ENCODE assay signal across 1 cellular context in the genomic region with DNA sequence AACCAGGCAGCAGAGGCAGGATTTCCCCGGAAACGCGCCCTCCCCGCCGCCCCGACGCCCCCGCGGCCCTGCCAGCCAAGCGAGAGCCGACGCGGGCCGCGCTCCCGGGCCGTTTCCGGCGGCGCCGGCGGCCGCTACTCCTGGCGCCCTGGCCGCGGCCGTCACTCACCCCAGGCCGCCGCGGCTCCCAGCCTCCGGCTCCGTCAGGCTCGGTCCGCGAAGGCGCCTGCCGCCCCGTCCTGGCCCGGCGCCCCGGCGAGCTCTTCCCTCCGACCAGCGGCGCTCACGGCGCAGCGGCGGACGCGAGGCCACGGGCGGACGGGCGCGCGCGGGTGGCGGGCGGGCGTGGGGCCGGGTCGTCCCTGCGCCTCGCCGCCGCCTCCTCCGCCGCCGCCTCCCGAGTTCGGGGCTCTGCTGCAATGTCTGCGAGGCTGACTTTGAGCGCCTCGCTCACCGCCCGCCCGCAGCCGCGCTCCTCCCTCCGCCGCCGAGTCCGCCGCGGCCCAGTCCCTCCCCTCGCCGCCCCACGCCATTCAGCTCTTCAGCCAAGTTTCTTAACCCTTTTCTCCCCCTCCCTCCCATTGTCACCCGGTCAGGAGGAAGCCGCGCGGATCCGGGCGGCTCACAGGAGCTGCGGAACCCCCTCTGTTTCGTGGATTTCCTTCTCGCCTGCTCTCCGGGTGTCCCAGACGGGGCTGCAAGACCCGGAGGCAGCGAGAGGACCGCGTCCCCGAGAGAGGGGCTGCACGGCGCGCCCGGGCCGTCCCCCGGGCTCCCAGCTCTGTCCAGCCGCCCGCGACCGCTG.
TF ChIP-seq lines count a peak whose summit lies in the region.

A gene with protein sequence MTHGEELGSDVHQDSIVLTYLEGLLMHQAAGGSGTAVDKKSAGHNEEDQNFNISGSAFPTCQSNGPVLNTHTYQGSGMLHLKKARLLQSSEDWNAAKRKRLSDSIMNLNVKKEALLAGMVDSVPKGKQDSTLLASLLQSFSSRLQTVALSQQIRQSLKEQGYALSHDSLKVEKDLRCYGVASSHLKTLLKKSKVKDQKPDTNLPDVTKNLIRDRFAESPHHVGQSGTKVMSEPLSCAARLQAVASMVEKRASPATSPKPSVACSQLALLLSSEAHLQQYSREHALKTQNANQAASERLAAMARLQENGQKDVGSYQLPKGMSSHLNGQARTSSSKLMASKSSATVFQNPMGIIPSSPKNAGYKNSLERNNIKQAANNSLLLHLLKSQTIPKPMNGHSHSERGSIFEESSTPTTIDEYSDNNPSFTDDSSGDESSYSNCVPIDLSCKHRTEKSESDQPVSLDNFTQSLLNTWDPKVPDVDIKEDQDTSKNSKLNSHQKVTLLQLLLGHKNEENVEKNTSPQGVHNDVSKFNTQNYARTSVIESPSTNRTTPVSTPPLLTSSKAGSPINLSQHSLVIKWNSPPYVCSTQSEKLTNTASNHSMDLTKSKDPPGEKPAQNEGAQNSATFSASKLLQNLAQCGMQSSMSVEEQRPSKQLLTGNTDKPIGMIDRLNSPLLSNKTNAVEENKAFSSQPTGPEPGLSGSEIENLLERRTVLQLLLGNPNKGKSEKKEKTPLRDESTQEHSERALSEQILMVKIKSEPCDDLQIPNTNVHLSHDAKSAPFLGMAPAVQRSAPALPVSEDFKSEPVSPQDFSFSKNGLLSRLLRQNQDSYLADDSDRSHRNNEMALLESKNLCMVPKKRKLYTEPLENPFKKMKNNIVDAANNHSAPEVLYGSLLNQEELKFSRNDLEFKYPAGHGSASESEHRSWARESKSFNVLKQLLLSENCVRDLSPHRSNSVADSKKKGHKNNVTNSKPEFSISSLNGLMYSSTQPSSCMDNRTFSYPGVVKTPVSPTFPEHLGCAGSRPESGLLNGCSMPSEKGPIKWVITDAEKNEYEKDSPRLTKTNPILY (N-terminal part only) (minus strand): TSS at position 425 of the 805 bp plus-strand sequence. CDS start 96,808 bp downstream, outside the sequence.

TF ChIP-seq in HepG2, 621 proteins besides CTCF, POLR2A, EP300 and RAD21 (continued from another document and continues in another):
- TF ChIP-seq ZNF142 (CRISPR knock-in tag; IDR thresholded peaks at IDR 0.05), result 0 out of 2 replicates have a peak, but pooled peaks have one; percentile 26
- no peak for TF ChIP-seq ZNF772 (CRISPR knock-in tag; IDR thresholded peaks at IDR 0.05)
- no peak for TF ChIP-seq ZNF775 (CRISPR knock-in tag; IDR thresholded peaks at IDR 0.05; ENCODE audit: borderline replicate concordance)
- no peak for TF ChIP-seq ZFP62 (CRISPR knock-in tag; IDR thresholded peaks at IDR 0.05)
- TF ChIP-seq, protein P1, sequence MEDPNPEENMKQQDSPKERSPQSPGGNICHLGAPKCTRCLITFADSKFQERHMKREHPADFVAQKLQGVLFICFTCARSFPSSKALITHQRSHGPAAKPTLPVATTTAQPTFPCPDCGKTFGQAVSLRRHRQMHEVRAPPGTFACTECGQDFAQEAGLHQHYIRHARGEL (CRISPR knock-in tag; IDR thresholded peaks at IDR 0.05), result no peak
- no peak for TF ChIP-seq ZNF816 (CRISPR knock-in tag; IDR thresholded peaks at IDR 0.05; ENCODE audit: borderline replicate concordance)
- TF ChIP-seq, protein P2, sequence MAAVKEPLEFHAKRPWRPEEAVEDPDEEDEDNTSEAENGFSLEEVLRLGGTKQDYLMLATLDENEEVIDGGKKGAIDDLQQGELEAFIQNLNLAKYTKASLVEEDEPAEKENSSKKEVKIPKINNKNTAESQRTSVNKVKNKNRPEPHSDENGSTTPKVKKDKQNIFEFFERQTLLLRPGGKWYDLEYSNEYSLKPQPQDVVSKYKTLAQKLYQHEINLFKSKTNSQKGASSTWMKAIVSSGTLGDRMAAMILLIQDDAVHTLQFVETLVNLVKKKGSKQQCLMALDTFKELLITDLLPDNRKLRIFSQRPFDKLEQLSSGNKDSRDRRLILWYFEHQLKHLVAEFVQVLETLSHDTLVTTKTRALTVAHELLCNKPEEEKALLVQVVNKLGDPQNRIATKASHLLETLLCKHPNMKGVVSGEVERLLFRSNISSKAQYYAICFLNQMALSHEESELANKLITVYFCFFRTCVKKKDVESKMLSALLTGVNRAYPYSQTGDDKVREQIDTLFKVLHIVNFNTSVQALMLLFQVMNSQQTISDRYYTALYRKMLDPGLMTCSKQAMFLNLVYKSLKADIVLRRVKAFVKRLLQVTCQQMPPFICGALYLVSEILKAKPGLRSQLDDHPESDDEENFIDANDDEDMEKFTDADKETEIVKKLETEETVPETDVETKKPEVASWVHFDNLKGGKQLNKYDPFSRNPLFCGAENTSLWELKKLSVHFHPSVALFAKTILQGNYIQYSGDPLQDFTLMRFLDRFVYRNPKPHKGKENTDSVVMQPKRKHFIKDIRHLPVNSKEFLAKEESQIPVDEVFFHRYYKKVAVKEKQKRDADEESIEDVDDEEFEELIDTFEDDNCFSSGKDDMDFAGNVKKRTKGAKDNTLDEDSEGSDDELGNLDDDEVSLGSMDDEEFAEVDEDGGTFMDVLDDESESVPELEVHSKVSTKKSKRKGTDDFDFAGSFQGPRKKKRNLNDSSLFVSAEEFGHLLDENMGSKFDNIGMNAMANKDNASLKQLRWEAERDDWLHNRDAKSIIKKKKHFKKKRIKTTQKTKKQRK (IDR thresholded peaks at IDR 0.05; ENCODE audit: low read length), result no peak
- no peak for TF ChIP-seq STAT5B (CRISPR knock-in tag; IDR thresholded peaks at IDR 0.05)
- TF ChIP-seq NFE2 (CRISPR knock-in tag; IDR thresholded peaks at IDR 0.05), result no peak
- no peak for TF ChIP-seq TMF1 (CRISPR knock-in tag; IDR thresholded peaks at IDR 0.05; ENCODE audit: low read depth)
- TF ChIP-seq PLSCR1 (CRISPR knock-in tag; IDR thresholded peaks at IDR 0.05; ENCODE audit: borderline replicate concordance), result no peak
- no peak for TF ChIP-seq NR1H2 (CRISPR knock-in tag; IDR thresholded peaks at IDR 0.05; ENCODE audit: borderline replicate concordance, low read depth)
- no peak; the same call in 1 of the 2 replicates for TF ChIP-seq ZNF235 (CRISPR knock-in tag; IDR thresholded peaks at IDR 0.05; ENCODE audit: borderline replicate concordance)
- no peak for TF ChIP-seq SNRNP70 (IDR thresholded peaks at IDR 0.05; ENCODE audit: low read depth, low read length)
- 0 out of 2 replicates have a peak, but pooled peaks have one; percentile 27 for TF ChIP-seq MIXL1 (CRISPR knock-in tag; IDR thresholded peaks at IDR 0.05)
- TF ChIP-seq THYN1 (CRISPR knock-in tag; IDR thresholded peaks at IDR 0.05; ENCODE audit: borderline replicate concordance, low read depth), result no peak
- TF ChIP-seq PAXIP1 (CRISPR knock-in tag; conservative IDR thresholded peaks at IDR 0.05), result no peak
- TF ChIP-seq, protein P3, sequence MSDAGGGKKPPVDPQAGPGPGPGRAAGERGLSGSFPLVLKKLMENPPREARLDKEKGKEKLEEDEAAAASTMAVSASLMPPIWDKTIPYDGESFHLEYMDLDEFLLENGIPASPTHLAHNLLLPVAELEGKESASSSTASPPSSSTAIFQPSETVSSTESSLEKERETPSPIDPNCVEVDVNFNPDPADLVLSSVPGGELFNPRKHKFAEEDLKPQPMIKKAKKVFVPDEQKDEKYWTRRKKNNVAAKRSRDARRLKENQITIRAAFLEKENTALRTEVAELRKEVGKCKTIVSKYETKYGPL (CRISPR knock-in tag; IDR thresholded peaks at IDR 0.05), result no peak
- TF ChIP-seq RCOR2 (CRISPR knock-in tag; IDR thresholded peaks at IDR 0.05), result no peak
- no peak for TF ChIP-seq SNAI1 (CRISPR knock-in tag; IDR thresholded peaks at IDR 0.05; ENCODE audit: borderline replicate concordance)
- TF ChIP-seq ZNF674 (CRISPR knock-in tag; IDR thresholded peaks at IDR 0.05; ENCODE audit: low read depth), result no peak
- TF ChIP-seq EZH2 (conservative IDR thresholded peaks at IDR 0.05; ENCODE audit: low read depth, low read length), result no peak
- no peak; the same call in 1 of the 2 replicates for TF ChIP-seq RARG (CRISPR knock-in tag; IDR thresholded peaks at IDR 0.05; ENCODE audit: low read depth)
- TF ChIP-seq KLF13 (CRISPR knock-in tag; IDR thresholded peaks at IDR 0.05), result no peak
- TF ChIP-seq ZNF329 (CRISPR knock-in tag; IDR thresholded peaks at IDR 0.05; ENCODE audit: low read depth), result no peak
- TF ChIP-seq GTF3A (CRISPR knock-in tag; conservative IDR thresholded peaks at IDR 0.05), result no peak
- TF ChIP-seq HNRNPUL1 (IDR thresholded peaks at IDR 0.05; ENCODE audit: low read depth, low read length), result no peak
- no peak for TF ChIP-seq ZNF281 (CRISPR knock-in tag; IDR thresholded peaks at IDR 0.05; ENCODE audit: borderline replicate concordance)
- TF ChIP-seq ZNF747 (CRISPR knock-in tag; IDR thresholded peaks at IDR 0.05; ENCODE audit: borderline replicate concordance), result 0 out of 2 replicates have a peak, but pooled peaks have one; percentile 29
- TF ChIP-seq ZNF274 (CRISPR knock-in tag; IDR thresholded peaks at IDR 0.05), result no peak
- no peak for TF ChIP-seq CHD2 (IDR thresholded peaks at IDR 0.05; ENCODE audit: low read depth, low read length)
- TF ChIP-seq SRSF1 (optimal IDR thresholded peaks at IDR 0.05; ENCODE audit: low read depth, low read length), result no peak
